19 cellular contexts compared by ENCODE assay signal in the genomic region with DNA sequence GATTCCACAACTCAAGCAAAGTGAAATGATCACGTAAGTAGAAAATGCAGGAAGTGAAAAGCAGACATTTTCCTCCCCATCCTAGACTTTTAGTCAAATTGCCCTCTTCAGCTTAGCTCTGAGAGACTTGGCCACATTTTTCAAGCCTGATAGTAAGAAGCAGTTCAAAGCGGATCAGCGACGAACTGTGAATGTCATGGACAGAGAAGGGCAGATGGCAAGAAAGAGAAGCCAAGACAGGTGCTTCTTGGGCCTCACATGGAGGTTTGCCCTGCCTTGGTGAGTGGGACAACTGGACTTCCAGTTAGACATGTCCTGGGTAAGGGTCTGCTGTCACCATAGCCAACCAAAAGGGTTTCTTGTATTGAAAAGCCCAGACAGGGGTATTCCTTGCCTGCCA.
"Had no signal": no experiment of that assay in that cellular context is flagged by ENCODE, and none has a peak within 500 bp of the region (broad histone marks: within the 10 kb centered on the region; RNA-seq: fewer than 3 reads in every experiment).

No MANE protein-coding gene starts in this region.

- DNase-seq: natural killer cell; occipital lobe; ovary; psoas muscle; right cardiac atrium; right lobe of liver; sigmoid colon; small intestine; stimulated activated CD4-positive, alpha-beta T cell treated with anti-CD3 and anti-CD28 coated beads, Interleukin-15, amount 100 ng/mL, for 24 hours; stimulated activated CD4-positive, alpha-beta T cell treated with anti-CD3 and anti-CD28 coated beads, Interleukin-2, amount 100 ng/mL, for 24 hours; stimulated activated CD4-positive, alpha-beta T cell treated with anti-CD3 and anti-CD28 coated beads, Interleukin-2, amount 100 ng/mL, for 48 hours; stimulated activated CD4-positive, alpha-beta T cell treated with anti-CD3 and anti-CD28 coated beads, Interleukin-4, amount 100 ng/mL, for 24 hours; stimulated activated naive B cell treated with anti-CD40 and anti-IgM and Interleukin-4, amounts not matched to agents 10 μg/mL and 1 μg/mL and 100 μg/mL, for 72 hours; stimulated activated naive CD4-positive, alpha-beta T cell treated with Interleukin-2 at 50 U/mL for 16 hours; stomach; thyroid gland; trophoblast cell; upper lobe of left lung had no signal

- FAIRE-seq: small intestine, urothelium cell line had no signal
